In the genomic region with DNA sequence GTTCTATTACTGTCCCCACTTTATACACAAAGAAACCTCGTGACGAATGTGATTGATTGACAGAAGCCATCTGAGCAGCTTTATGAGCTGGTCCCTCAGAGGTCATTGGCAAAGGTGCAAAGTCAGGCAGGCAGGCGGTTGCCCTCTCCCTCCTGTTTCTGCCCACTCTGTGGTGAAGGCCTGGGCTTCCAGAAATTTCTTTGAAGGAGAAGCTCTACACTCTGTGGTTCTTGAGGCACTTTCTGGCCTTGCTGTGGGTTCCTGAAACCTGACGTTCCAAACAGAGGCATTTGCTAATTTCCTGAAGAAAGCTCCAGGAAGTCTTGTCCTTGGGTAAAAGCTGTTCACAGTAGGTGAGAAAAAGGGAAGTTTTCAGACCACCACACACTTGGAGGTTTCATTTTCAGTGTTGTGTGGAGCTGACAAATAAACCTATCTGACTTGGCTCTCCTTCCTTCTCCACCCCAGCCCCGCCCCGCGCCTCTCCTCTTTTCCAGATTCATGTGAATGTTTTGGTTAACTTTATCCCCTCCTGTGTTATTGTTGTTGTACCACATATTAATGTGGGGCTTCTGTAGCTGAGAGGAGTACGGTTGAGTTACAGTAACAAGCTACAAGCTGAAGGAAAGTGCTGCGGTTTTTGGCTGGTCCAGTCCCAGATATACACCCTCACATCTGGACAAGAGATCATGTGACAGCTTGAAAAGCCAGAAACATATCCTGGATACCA, we compare ENCODE assay signal across 8 cellular contexts.
A peak's percentile ranks its signal among the peaks of the same experiment; 100 is the strongest.
DNase-seq lines count a peak whose midpoint lies in the region; TF ChIP-seq lines count a peak whose summit lies in the region.

No MANE protein-coding gene starts in this region.

- peak overlapping the region; percentile 40; the same call in 1 of the 2 replicates for H3K4me3 ChIP-seq in GM23248
- H3K4me3 ChIP-seq in fibroblast of lung (replicated peaks in 1 of 4; ENCODE audit: control extremely low read depth in 1 of 4, insufficient read depth in 1 of 4, low read depth in 3 of 4, low read length in 4 of 4), result peak overlapping the region in 1 of 4 experiments; percentile 12

- H3F3A ChIP-seq in GM23248 (ENCODE audit: insufficient read depth), result no peaks in the 10 kb centered on the region

- no peak for TF ChIP-seq CTCF in fibroblast of lung (conservative IDR thresholded peaks at IDR 0.05 in 1 of 2, IDR thresholded peaks at IDR 0.05 in 1 of 2; ENCODE audit: low read depth in 1 of 2, low read length in 2 of 2)

- H3K4me2 ChIP-seq in GM23248 (ENCODE audit: unreplicated experiment) (peak overlapping the region; percentile 72), fibroblast of lung (ENCODE audit: extremely low read depth, insufficient read depth, low read length) (peak overlapping the region; percentile 42)

- H3K27ac ChIP-seq in GM23248 (no peak overlapping the region), fibroblast of lung (ENCODE audit: insufficient read depth, low read length) (no peak overlapping the region), substantia nigra (ENCODE audit: low read depth, low read length, poor library complexity, severe bottlenecking) (peak overlapping the region; percentile 56)

- DNase-seq in GM03348 (ENCODE audit: low spot score) (peak; percentile 72), GM23248 (peak; percentile 45), NOMO-1 treated with dmso at 0.1 percent for 144 hours (lab: John Stamatoyannopoulos, UW; ENCODE audit: unreplicated experiment) (peak; percentile 80), fibroblast of lung (ENCODE audit: low read depth in 2 of 2) (peak; percentile 36 to 89), substantia nigra (lab: John Stamatoyannopoulos, UW) (peak in 20 of 49 donors; percentile 4 to 47 (median 22)), NCI-H526 treated with DMSO at 0.1 percent for 48 hours (lab: John Stamatoyannopoulos, UW) (no peak), T1000 (lab: John Stamatoyannopoulos, UW) (no peak)
- DNase-seq in central memory CD4-positive, alpha-beta T cell, result no peak

- in situ Hi-C loops in GM23248 (cut with MboI), result no loop called here

- 53 to 66% methylated on average over 9 of the region's 9 CpGs for WGBS in GM23248 (ENCODE audit: low coverage in 1 of 2, low lambda C conversion rate in 2 of 2, missing lambda C conversion rate in 2 of 2), 2 experiments

- H3K9me3 ChIP-seq in GM23248 (ENCODE audit: low read depth) (no peaks in the 10 kb centered on the region), fibroblast of lung (ENCODE audit: control insufficient read depth, insufficient read depth, low read depth, low read length) (no peaks in the 10 kb centered on the region)

- H3K27me3 ChIP-seq in GM23248 (replicated peaks; ENCODE audit: insufficient read depth) (no peaks in the 10 kb centered on the region), fibroblast of lung (ENCODE audit: control insufficient read depth, insufficient read depth, low read length) (no peaks in the 10 kb centered on the region)

- no peaks in the 10 kb centered on the region for H3K79me2 ChIP-seq in GM23248 (ENCODE audit: insufficient read depth)
- no peaks in the 10 kb centered on the region for H3K79me2 ChIP-seq in fibroblast of lung (ENCODE audit: control insufficient read depth, insufficient read depth, low read length)

- H3K9me2 ChIP-seq in GM23248 (ENCODE audit: insufficient read depth), result no peaks in the 10 kb centered on the region

- H2AFZ ChIP-seq in GM23248, result peak overlapping the region; percentile 78
- H2AFZ ChIP-seq in fibroblast of lung (ENCODE audit: low read length), result peak overlapping the region; percentile 0

- no peak overlapping the region for H3K9ac ChIP-seq in GM23248
- no peak overlapping the region for H3K9ac ChIP-seq in fibroblast of lung (ENCODE audit: insufficient read depth, low read length)

- H4K20me1 ChIP-seq in GM23248 (ENCODE audit: insufficient read depth), result no peaks in the 10 kb centered on the region
- no peaks in the 10 kb centered on the region for H4K20me1 ChIP-seq in fibroblast of lung (ENCODE audit: control insufficient read depth, extremely low read depth, insufficient read depth, low read length)

- H3K4me1 ChIP-seq in GM23248 (ENCODE audit: insufficient read depth), result peaks cover 13% of the 10 kb centered on the region; the same call in 1 of the 2 replicates
- H3K4me1 ChIP-seq in fibroblast of lung (ENCODE audit: control insufficient read depth, extremely low read depth, insufficient read depth, low read length), result no peaks in the 10 kb centered on the region

- H3K36me3 ChIP-seq in GM23248 (ENCODE audit: low read depth), result no peaks in the 10 kb centered on the region
- H3K36me3 ChIP-seq in fibroblast of lung (ENCODE audit: control insufficient read depth, insufficient read depth, low read length), result no peaks in the 10 kb centered on the region

Comparison
In these comparisons a context has a peak if more than half of its experiments do, and no peak if none do; other contexts are left out.
1. DNase-seq: peak in GM03348 (single experiment), GM23248 (single experiment), NOMO-1 treated with dmso at 0.1 percent for 144 hours (single experiment) and fibroblast of lung (2 of 2); none in central memory CD4-positive, alpha-beta T cell (single experiment), NCI-H526 treated with DMSO at 0.1 percent for 48 hours (single experiment) and T1000 (single experiment).